ENCODE assay signal across 22 cellular contexts in the genomic region with DNA sequence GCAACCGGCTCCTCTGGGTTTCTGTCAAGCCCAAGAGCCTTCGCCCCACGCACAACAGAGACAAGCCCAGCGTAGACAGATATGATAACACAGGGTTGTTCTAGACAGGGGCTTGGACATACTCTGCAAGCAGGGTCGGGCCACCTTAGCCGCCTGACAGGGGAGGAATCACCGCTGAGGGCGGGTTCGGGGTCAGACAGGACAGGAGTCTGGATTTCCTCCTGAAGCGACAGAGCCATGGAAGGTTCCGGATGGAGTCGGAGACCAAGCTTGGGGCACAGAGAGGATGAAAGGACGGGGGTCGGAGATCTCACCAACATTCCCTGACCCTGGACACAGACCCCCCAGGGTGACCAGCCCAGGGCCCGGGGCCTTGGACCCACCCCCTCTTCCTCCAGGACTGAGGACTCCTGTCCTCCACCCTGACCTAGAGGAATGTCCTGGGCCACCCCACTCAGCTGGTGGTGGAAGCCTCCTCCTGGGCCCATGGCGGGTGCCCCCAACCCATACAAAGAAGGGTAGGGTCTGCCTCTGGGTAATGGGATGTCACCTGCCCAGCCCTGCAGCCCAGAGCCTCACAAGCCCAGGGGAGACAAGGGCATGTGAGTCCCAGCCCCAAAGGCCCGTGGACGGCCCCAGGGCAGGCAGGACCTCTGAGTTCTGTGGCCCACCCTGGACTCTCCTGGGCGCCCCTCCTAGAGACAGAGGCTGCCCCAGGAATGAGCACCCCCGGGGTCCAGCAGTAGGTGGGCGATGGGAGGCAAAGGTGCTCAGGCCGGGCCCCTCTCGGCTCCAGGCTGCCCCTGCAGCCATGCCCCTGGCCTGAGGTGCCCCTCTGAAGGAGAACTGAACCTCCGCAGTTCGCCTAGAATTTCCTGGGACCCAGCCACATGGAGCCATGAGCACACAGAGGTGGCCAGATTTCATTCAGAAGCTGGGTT. TPM values are rescaled to one million over a fixed set of nuclear protein-coding genes. Genes with fewer than 3 reads are reported as not detected.
DNase-seq lines count a peak whose midpoint lies in the region; ATAC-seq and TF ChIP-seq lines count a peak whose summit lies in the region.
"Had no signal": no experiment of that assay in that cellular context is flagged by ENCODE, and none has a peak within 500 bp of the region (broad histone marks: within the 10 kb centered on the region; RNA-seq: fewer than 3 reads in every experiment).

No MANE protein-coding gene starts in this region.

- H3K4me3 ChIP-seq in mucosa of descending colon (no peak overlapping the region), transverse colon (no peak overlapping the region)
- H3K4me3 ChIP-seq: tibial artery had no signal

- H3K4me1 Mint-ChIP-seq in activated naive CD8-positive, alpha-beta T cell treated with anti-CD3 and anti-CD28 coated beads, Interleukin-2, amount 10 ng/mL, durations not matched to agents 7 days and 5 days, result peaks cover 11% of the 10 kb centered on the region
- peaks cover 4% of the 10 kb centered on the region for H3K4me1 Mint-ChIP-seq in activated naive CD8-positive, alpha-beta T cell treated with anti-CD3 and anti-CD28 coated beads, Interleukin-2, amount 50 U/mL, for 24 hours
- peaks cover 4% of the 10 kb centered on the region; the same call in 1 of the 2 replicates for H3K4me1 Mint-ChIP-seq in WTC11
- H3K4me1 Mint-ChIP-seq: stimulated activated memory B cell treated with anti-CD40 and anti-IgM and Interleukin-4, amounts not matched to agents 10 μg/mL and 1 μg/mL and 100 μg/mL, for 72 hours had no signal

- POLR2A ChIA-PET in activated naive CD8-positive, alpha-beta T cell treated with anti-CD3 and anti-CD28 coated beads, Interleukin-2, amount 10 ng/mL, durations not matched to agents 7 days and 5 days (lab: Charles Lee), result no interaction called here
- POLR2A ChIA-PET in WTC11 (lab: Charles Lee), result no interaction called here

- no peaks in the 10 kb centered on the region for H3K9me3 Mint-ChIP-seq in activated naive CD8-positive, alpha-beta T cell treated with anti-CD3 and anti-CD28 coated beads, Interleukin-2, amount 10 ng/mL, durations not matched to agents 7 days and 5 days
- H3K9me3 Mint-ChIP-seq in activated naive CD8-positive, alpha-beta T cell treated with anti-CD3 and anti-CD28 coated beads, Interleukin-2, amount 50 U/mL, for 24 hours, result no peaks in the 10 kb centered on the region
- H3K9me3 Mint-ChIP-seq in WTC11, result no peaks in the 10 kb centered on the region
- H3K9me3 Mint-ChIP-seq: activated naive CD4-positive, alpha-beta T cell treated with anti-CD3 and anti-CD28 coated beads, Interleukin-2, amount 50 U/mL, for 72 hours; brain; stimulated activated memory B cell treated with anti-CD40 and anti-IgM and Interleukin-4, amounts not matched to agents 10 μg/mL and 1 μg/mL and 100 μg/mL, for 72 hours had no signal

- peak; percentile 29 for DNase-seq in activated naive CD8-positive, alpha-beta T cell treated with anti-CD3 and anti-CD28 coated beads, Interleukin-2, amount 10 ng/mL, durations not matched to agents 7 days and 5 days
- no peak for DNase-seq in activated naive CD8-positive, alpha-beta T cell treated with anti-CD3 and anti-CD28 coated beads, Interleukin-2, amount 50 U/mL, for 24 hours
- DNase-seq in WTC11 (ENCODE audit: low spot score) (peak; percentile 7), mucosa of descending colon (peak in 2 of 3 donors; percentile 12 to 33), transverse colon (peak; percentile 4), NCI-H2107 (lab: John Stamatoyannopoulos, UW) (no peak), NK-92 (lab: John Stamatoyannopoulos, UW; ENCODE audit: unreplicated experiment) (no peak), KBM-7 (no peak)
- DNase-seq: activated CD4-positive, alpha-beta T cell treated with anti-CD3 and anti-CD28 coated beads for 4 hours; activated CD8-positive, alpha-beta memory T cell treated with anti-CD3 and anti-CD28 coated beads, Interleukin-2, amount 50 U/mL, for 4 hours; CD4-positive, alpha-beta memory T cell; cortex of kidney; DMS79; NCI-H1417; NCI-H526 treated with DMSO at 0.1 percent for 48 hours; OCI-M1; stimulated activated CD4-positive, alpha-beta T cell treated with anti-CD3 and anti-CD28 coated beads, Interleukin-15, amount 100 ng/mL, for 24 hours had no signal

- TF ChIP-seq POLR2A in transverse colon (IDR thresholded peaks at IDR 0.05), result no peak

- ATAC-seq in activated naive CD8-positive, alpha-beta T cell treated with anti-CD3 and anti-CD28 coated beads, Interleukin-2, amount 10 ng/mL, durations not matched to agents 7 days and 5 days (ENCODE audit: low read depth), result no peak
- no peak for ATAC-seq in activated naive CD8-positive, alpha-beta T cell treated with anti-CD3 and anti-CD28 coated beads, Interleukin-2, amount 50 U/mL, for 24 hours
- ATAC-seq in WTC11 (no peak), mucosa of descending colon (no peak)
- ATAC-seq: stimulated activated memory B cell treated with anti-CD40 and anti-IgM and Interleukin-4, amounts not matched to agents 10 μg/mL and 1 μg/mL and 100 μg/mL, for 72 hours had no signal

- H3K27me3 Mint-ChIP-seq in activated naive CD8-positive, alpha-beta T cell treated with anti-CD3 and anti-CD28 coated beads, Interleukin-2, amount 10 ng/mL, durations not matched to agents 7 days and 5 days, result no peaks in the 10 kb centered on the region
- no peaks in the 10 kb centered on the region for H3K27me3 Mint-ChIP-seq in activated naive CD8-positive, alpha-beta T cell treated with anti-CD3 and anti-CD28 coated beads, Interleukin-2, amount 50 U/mL, for 24 hours
- H3K27me3 Mint-ChIP-seq in WTC11 (ENCODE audit: low read depth), result no peaks in the 10 kb centered on the region
- H3K27me3 Mint-ChIP-seq: CD4-positive, alpha-beta memory T cell had no signal

- H3K27ac ChIP-seq in transverse colon, result no peak overlapping the region
- H3K27ac ChIP-seq: tibial artery had no signal

- no peaks in the 10 kb centered on the region for H3K4me1 ChIP-seq in mucosa of descending colon (ENCODE audit: low read depth)
- H3K4me1 ChIP-seq in transverse colon, result peaks cover 0 to 4% (median 0%) of the 10 kb centered on the region in 4 donors

- H3K4me3 Mint-ChIP-seq in activated naive CD8-positive, alpha-beta T cell treated with anti-CD3 and anti-CD28 coated beads, Interleukin-2, amount 10 ng/mL, durations not matched to agents 7 days and 5 days, result no peak overlapping the region
- H3K4me3 Mint-ChIP-seq in activated naive CD8-positive, alpha-beta T cell treated with anti-CD3 and anti-CD28 coated beads, Interleukin-2, amount 50 U/mL, for 24 hours, result no peak overlapping the region
- no peak overlapping the region for H3K4me3 Mint-ChIP-seq in WTC11
- H3K4me3 Mint-ChIP-seq: brain; stimulated activated memory B cell treated with anti-CD40 and anti-IgM and Interleukin-4, amounts not matched to agents 10 μg/mL and 1 μg/mL and 100 μg/mL, for 72 hours had no signal

- 84% methylated on average over 20 of the region's 25 CpGs; no CpG with 5 or more reads in 1 of the 2 donors for WGBS in transverse colon (ENCODE audit: low coverage in 1 of 2), 2 donors

- H3K36me3 ChIP-seq in mucosa of descending colon (ENCODE audit: low read depth), result no peaks in the 10 kb centered on the region
- no peaks in the 10 kb centered on the region for H3K36me3 ChIP-seq in transverse colon
- H3K36me3 ChIP-seq: tibial artery had no signal

- TF ChIP-seq CTCF in WTC11 (IDR thresholded peaks at IDR 0.05) (no peak), mucosa of descending colon (IDR thresholded peaks at IDR 0.05) (no peak), transverse colon (IDR thresholded peaks at IDR 0.05) (no peak)

- CTCF ChIA-PET in WTC11 (lab: Charles Lee), result no interaction called here

- intact Hi-C loops in mucosa of descending colon (cut with DNase I, micrococcal nuclease) (no loop called here), transverse colon (cut with DNase I; ENCODE audit: low total_unique reads) (no loop called here)

- TF ChIP-seq EP300 in transverse colon (IDR thresholded peaks at IDR 0.05; ENCODE audit: low read depth), result no peak

- H3K27me3 ChIP-seq in transverse colon, result no peaks in the 10 kb centered on the region
- H3K27me3 ChIP-seq: tibial artery had no signal

- peak overlapping the region; percentile 9 for H3K27ac Mint-ChIP-seq in activated naive CD8-positive, alpha-beta T cell treated with anti-CD3 and anti-CD28 coated beads, Interleukin-2, amount 10 ng/mL, durations not matched to agents 7 days and 5 days
- no peak overlapping the region for H3K27ac Mint-ChIP-seq in activated naive CD8-positive, alpha-beta T cell treated with anti-CD3 and anti-CD28 coated beads, Interleukin-2, amount 50 U/mL, for 24 hours
- no peak overlapping the region for H3K27ac Mint-ChIP-seq in WTC11
- H3K27ac Mint-ChIP-seq: brain; CD4-positive, alpha-beta memory T cell; progenitor cell of endocrine pancreas; stimulated activated memory B cell treated with anti-CD40 and anti-IgM and Interleukin-4, amounts not matched to agents 10 μg/mL and 1 μg/mL and 100 μg/mL, for 72 hours had no signal

- H3K9me3 ChIP-seq in mucosa of descending colon (no peaks in the 10 kb centered on the region), transverse colon (no peaks in the 10 kb centered on the region)
- H3K9me3 ChIP-seq: tibial artery had no signal

- in situ Hi-C loops in transverse colon (cut with MboI; ENCODE audit: low pct_ligation_motif_present in 1 of 4, low pct_unique_long_range_greater_than_20kb in 1 of 4, low sequenced_read_pairs in 3 of 4), result no loop called here
- in situ Hi-C loops in KBM-7 (cut with MboI; ENCODE audit: low pct_unique_long_range_greater_than_20kb, low sequenced_read_pairs), result no loop called here

- H3K36me3 Mint-ChIP-seq in activated naive CD8-positive, alpha-beta T cell treated with anti-CD3 and anti-CD28 coated beads, Interleukin-2, amount 10 ng/mL, durations not matched to agents 7 days and 5 days, result no peaks in the 10 kb centered on the region
- no peaks in the 10 kb centered on the region for H3K36me3 Mint-ChIP-seq in activated naive CD8-positive, alpha-beta T cell treated with anti-CD3 and anti-CD28 coated beads, Interleukin-2, amount 50 U/mL, for 24 hours (ENCODE audit: low read depth)
- H3K36me3 Mint-ChIP-seq in WTC11, result no peaks in the 10 kb centered on the region
- H3K36me3 Mint-ChIP-seq: activated naive CD4-positive, alpha-beta T cell treated with anti-CD3 and anti-CD28 coated beads, Interleukin-2, amount 50 U/mL, for 72 hours; brain; CD4-positive, alpha-beta memory T cell; stimulated activated memory B cell treated with anti-CD40 and anti-IgM and Interleukin-4, amounts not matched to agents 10 μg/mL and 1 μg/mL and 100 μg/mL, for 72 hours had no signal

TF ChIP-seq in WTC11, 78 proteins besides CTCF, POLR2A, EP300 and RAD21 (continues in another document):
- TF ChIP-seq, protein P1, sequence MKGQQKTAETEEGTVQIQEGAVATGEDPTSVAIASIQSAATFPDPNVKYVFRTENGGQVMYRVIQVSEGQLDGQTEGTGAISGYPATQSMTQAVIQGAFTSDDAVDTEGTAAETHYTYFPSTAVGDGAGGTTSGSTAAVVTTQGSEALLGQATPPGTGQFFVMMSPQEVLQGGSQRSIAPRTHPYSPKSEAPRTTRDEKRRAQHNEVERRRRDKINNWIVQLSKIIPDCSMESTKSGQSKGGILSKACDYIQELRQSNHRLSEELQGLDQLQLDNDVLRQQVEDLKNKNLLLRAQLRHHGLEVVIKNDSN (CRISPR knock-in tag; IDR thresholded peaks at IDR 0.05), result no peak

RNA-seq across cellular contexts. Expression of a gene that starts 44.1 kb away (rescaled TPM):
- total RNA-seq in activated naive CD8-positive, alpha-beta T cell treated with anti-CD3 and anti-CD28 coated beads, Interleukin-2, amount 10 ng/mL, durations not matched to agents 7 days and 5 days, result 1 to 10 TPM; 3.4 to 4.7 TPM
- 37.2 to 41.5 TPM (median 40.4 TPM) in 3 replicates for total RNA-seq in WTC11 (2021)
- total RNA-seq in mucosa of descending colon, result 10 to 100 TPM; 12.4 to 29.2 (median 15.4) TPM
- total RNA-seq in transverse colon, result 10 to 100 TPM; 10.4 to 31.8 (median 18.0) TPM

Comparison
In these comparisons a context has a peak if more than half of its experiments do, and no peak if none do; other contexts are left out.
1. DNase-seq: peak in activated naive CD8-positive, alpha-beta T cell treated with anti-CD3 and anti-CD28 coated beads, Interleukin-2, amount 10 ng/mL, durations not matched to agents 7 days and 5 days (single experiment), WTC11 (single experiment), mucosa of descending colon (2 of 3) and transverse colon (single experiment); none in activated naive CD8-positive, alpha-beta T cell treated with anti-CD3 and anti-CD28 coated beads, Interleukin-2, amount 50 U/mL, for 24 hours (single experiment), NCI-H2107 (single experiment), NK-92 (single experiment) and KBM-7 (single experiment).